14 cellular contexts compared by ENCODE assay signal in the genomic region with DNA sequence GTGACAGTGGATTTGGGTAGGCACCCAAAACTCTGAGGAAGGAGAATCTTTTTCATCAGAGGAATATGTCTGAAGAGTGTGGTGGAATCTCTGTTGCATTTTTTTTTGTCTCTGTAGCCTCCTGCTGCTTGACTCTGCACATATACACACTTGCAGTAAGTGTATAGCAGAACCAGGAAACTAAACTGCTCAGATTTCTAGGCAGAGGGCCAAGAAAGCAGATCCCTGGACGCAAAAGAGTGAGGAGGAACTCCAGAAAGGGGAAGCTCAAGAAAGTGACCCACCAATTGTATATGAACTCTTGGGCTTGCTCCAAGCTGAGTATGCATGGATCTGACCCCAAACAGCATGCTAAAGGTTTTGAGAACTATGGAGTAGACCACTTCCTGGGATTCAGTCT.
A peak's percentile ranks its signal among the peaks of the same experiment; 100 is the strongest.
DNase-seq lines count a peak whose midpoint lies in the region; ATAC-seq and TF ChIP-seq lines count a peak whose summit lies in the region.
"Had no signal": no experiment of that assay in that cellular context is flagged by ENCODE, and none has a peak within 500 bp of the region (broad histone marks: within the 10 kb centered on the region; RNA-seq: fewer than 3 reads in every experiment).

No MANE protein-coding gene starts in this region.

- H3K4me3 ChIP-seq in A673 (ENCODE audit: low read depth, low read length, poor library complexity, severe bottlenecking): no peak overlapping the region
- H3K4me3 ChIP-seq in choroid plexus epithelial cell (ENCODE audit: low read depth, low read length): no peak overlapping the region
- no peak overlapping the region for H3K4me3 ChIP-seq in lung
- no peak overlapping the region for H3K4me3 ChIP-seq in H7 (ENCODE audit: insufficient read depth, low read depth, low read length)
- H3K4me3 ChIP-seq: vagina had no signal

- H3K27ac ChIP-seq in A673 (ENCODE audit: low read depth, low read length, poor library complexity, severe bottlenecking) (no peak overlapping the region), lung (ENCODE audit: low read depth in 1 of 2, low read length in 1 of 2) (no peak overlapping the region)
- H3K27ac ChIP-seq: HL-60, vagina had no signal

- H3K9me3 ChIP-seq in A673 (ENCODE audit: low read depth, low read length, poor library complexity, severe bottlenecking) (no peaks in the 10 kb centered on the region), lung (ENCODE audit: control insufficient read depth in 2 of 2, insufficient read depth in 1 of 2, low read length in 1 of 2) (no peaks in the 10 kb centered on the region)
- H3K9me3 ChIP-seq: vagina had no signal

- H3K27me3 ChIP-seq in A673 (replicated peaks; ENCODE audit: insufficient read depth, low read depth, low read length, poor library complexity) (no peaks in the 10 kb centered on the region), lung (ENCODE audit: control insufficient read depth, insufficient read depth) (no peaks in the 10 kb centered on the region), H7 (ENCODE audit: control insufficient read depth, insufficient read depth, low read length) (no peaks in the 10 kb centered on the region; the same call in 1 of the 2 replicates)
- H3K27me3 ChIP-seq: vagina had no signal

- no peak overlapping the region for H3K27ac Mint-ChIP-seq in nephron progenitor cell
- H3K27ac Mint-ChIP-seq: activated T-helper 17 cell treated with anti-CD3 and anti-CD28 coated beads, Interleukin-2, amount 50 U/mL, for 72 hours; stimulated activated naive B cell treated with anti-CD40 and anti-IgM and Interleukin-4, amounts not matched to agents 10 μg/mL and 1 μg/mL and 100 μg/mL, for 72 hours had no signal

- peaks cover 16% of the 10 kb centered on the region for H3K4me1 Mint-ChIP-seq in nephron progenitor cell

- no TSS peak for BruUV-seq in A673 (replicated peaks; lab: Mats Ljungman, UMichigan)

- H3K9me3 Mint-ChIP-seq in nephron progenitor cell: peaks cover 13% of the 10 kb centered on the region
- H3K9me3 Mint-ChIP-seq: activated T-helper 17 cell treated with anti-CD3 and anti-CD28 coated beads, Interleukin-2, amount 50 U/mL, for 72 hours; stimulated activated naive B cell treated with anti-CD40 and anti-IgM and Interleukin-4, amounts not matched to agents 10 μg/mL and 1 μg/mL and 100 μg/mL, for 72 hours had no signal

- CTCF ChIA-PET in A673 (lab: Charles Lee): no interaction called here

- TF ChIP-seq CTCF in A673 (conservative IDR thresholded peaks at IDR 0.05; ENCODE audit: low read depth, low read length): no peak
- TF ChIP-seq CTCF in choroid plexus epithelial cell (conservative IDR thresholded peaks at IDR 0.05; ENCODE audit: low read depth, low read length): no peak
- no peak for TF ChIP-seq CTCF in lung (IDR thresholded peaks at IDR 0.05; ENCODE audit: control extremely low read depth, extremely low read depth)
- TF ChIP-seq CTCF in nephron progenitor cell (IDR thresholded peaks at IDR 0.05): no peak

- no peaks in the 10 kb centered on the region for H3K36me3 Mint-ChIP-seq in nephron progenitor cell (ENCODE audit: low read depth)
- H3K36me3 Mint-ChIP-seq: stimulated activated naive B cell treated with anti-CD40 and anti-IgM and Interleukin-4, amounts not matched to agents 10 μg/mL and 1 μg/mL and 100 μg/mL, for 72 hours had no signal

- no peak overlapping the region for H3K4me3 Mint-ChIP-seq in nephron progenitor cell
- H3K4me3 Mint-ChIP-seq: activated T-helper 17 cell treated with anti-CD3 and anti-CD28 coated beads, Interleukin-2, amount 50 U/mL, for 72 hours; stimulated activated naive B cell treated with anti-CD40 and anti-IgM and Interleukin-4, amounts not matched to agents 10 μg/mL and 1 μg/mL and 100 μg/mL, for 72 hours had no signal

- peaks cover 10% of the 10 kb centered on the region for H3K27me3 Mint-ChIP-seq in nephron progenitor cell (ENCODE audit: low read depth, poor library complexity)
- H3K27me3 Mint-ChIP-seq: activated T-helper 17 cell treated with anti-CD3 and anti-CD28 coated beads, Interleukin-2, amount 50 U/mL, for 72 hours; stimulated activated naive B cell treated with anti-CD40 and anti-IgM and Interleukin-4, amounts not matched to agents 10 μg/mL and 1 μg/mL and 100 μg/mL, for 72 hours had no signal

- intact Hi-C loops in A673 (cut with micrococcal nuclease; ENCODE audit: unreplicated experiment): loop anchor here (10.0 kb wide), 1 partner anchor 182 kb away; a partner anchor contains a TSS

- no peak for ATAC-seq in lung (ENCODE audit: insufficient read depth, low FRiP score)
- ATAC-seq in GM21528 (IDR thresholded peaks at IDR 0.05; ENCODE audit: low FRiP score, unreplicated experiment): no peak
- ATAC-seq: activated T-helper 17 cell treated with anti-CD3 and anti-CD28 coated beads, Interleukin-2, amount 50 U/mL, for 72 hours; stimulated activated naive B cell treated with anti-CD40 and anti-IgM and Interleukin-4, amounts not matched to agents 10 μg/mL and 1 μg/mL and 100 μg/mL, for 72 hours had no signal

- POLR2A ChIA-PET in A673 (lab: Charles Lee; ENCODE audit: low non-redundant PET): no interaction called here

- H3K4me1 ChIP-seq in A673 (ENCODE audit: insufficient read depth, low read length, poor library complexity, severe bottlenecking) (no peaks in the 10 kb centered on the region), lung (ENCODE audit: control insufficient read depth in 2 of 2, insufficient read depth in 2 of 2, low read length in 2 of 2) (peaks cover 0 to under 1% of the 10 kb centered on the region in 2 donors)
- H3K4me1 ChIP-seq: vagina had no signal

- H3K36me3 ChIP-seq in A673 (ENCODE audit: insufficient read depth, low read length, poor library complexity, severe bottlenecking) (no peaks in the 10 kb centered on the region), lung (ENCODE audit: control insufficient read depth in 2 of 2, insufficient read depth in 2 of 2, low read length in 2 of 2) (no peaks in the 10 kb centered on the region), H7 (replicated peaks; ENCODE audit: control insufficient read depth, insufficient read depth, low read length) (no peaks in the 10 kb centered on the region)
- H3K36me3 ChIP-seq: vagina had no signal

- DNase-seq in A673 (ENCODE audit: low spot score) (peak; percentile 21), DMS79 treated with DMSO at 0.1 percent for 48 hours (lab: John Stamatoyannopoulos, UW) (peak; percentile 1), choroid plexus epithelial cell (ENCODE audit: low read depth) (peak; percentile 47), lung (ENCODE audit: low spot score) (peak; percentile 47), H7 (no peak), SW 1271 (lab: John Stamatoyannopoulos, UW) (no peak), nephron progenitor cell (no peak)
- DNase-seq: activated CD4-positive, alpha-beta T cell treated with anti-CD3 and anti-CD28 coated beads, Interleukin-2, amount 50 U/mL, for 48 hours; retina; stimulated activated naive B cell treated with anti-CD40 and anti-IgM and Interleukin-4, amounts not matched to agents 10 μg/mL and 1 μg/mL and 100 μg/mL, for 72 hours had no signal

- 7 to 8% methylated on average over 1 of the region's 1 CpG for WGBS in lung, 2 donors

Comparison
In these comparisons a context has a peak if more than half of its experiments do, and no peak if none do; other contexts are left out.
1. DNase-seq: peak in A673 (single experiment), DMS79 treated with DMSO at 0.1 percent for 48 hours (single experiment), choroid plexus epithelial cell (single experiment) and lung (single experiment); none in H7 (single experiment), SW 1271 (0 of 2) and nephron progenitor cell (single experiment).